In genomic region chr4:151641983-151642382, GRCh38 we compare ENCODE assay signal across 1 cellular context.
TF ChIP-seq lines count a peak whose summit lies in the region.

No MANE protein-coding gene starts in this region.

TF ChIP-seq in HepG2, 621 proteins besides CTCF, POLR2A, EP300 and RAD21 (continued from another document):
- no peak for TF ChIP-seq ZNF556 (CRISPR knock-in tag; IDR thresholded peaks at IDR 0.05; ENCODE audit: borderline replicate concordance)
- TF ChIP-seq ZNF24 (IDR thresholded peaks at IDR 0.05): no peak
- TF ChIP-seq HMGXB4 (CRISPR knock-in tag; IDR thresholded peaks at IDR 0.05; ENCODE audit: borderline replicate concordance in 1 of 2, low read depth in 1 of 2): no peak
- TF ChIP-seq KLF9 (CRISPR knock-in tag; IDR thresholded peaks at IDR 0.05; ENCODE audit: low read depth): no peak
- TF ChIP-seq HMGA1 (CRISPR knock-in tag; conservative IDR thresholded peaks at IDR 0.05): no peak
- TF ChIP-seq ZNF335 (CRISPR knock-in tag; IDR thresholded peaks at IDR 0.05): no peak
